ENCODE assay signal across 8 cellular contexts in the genomic region with DNA sequence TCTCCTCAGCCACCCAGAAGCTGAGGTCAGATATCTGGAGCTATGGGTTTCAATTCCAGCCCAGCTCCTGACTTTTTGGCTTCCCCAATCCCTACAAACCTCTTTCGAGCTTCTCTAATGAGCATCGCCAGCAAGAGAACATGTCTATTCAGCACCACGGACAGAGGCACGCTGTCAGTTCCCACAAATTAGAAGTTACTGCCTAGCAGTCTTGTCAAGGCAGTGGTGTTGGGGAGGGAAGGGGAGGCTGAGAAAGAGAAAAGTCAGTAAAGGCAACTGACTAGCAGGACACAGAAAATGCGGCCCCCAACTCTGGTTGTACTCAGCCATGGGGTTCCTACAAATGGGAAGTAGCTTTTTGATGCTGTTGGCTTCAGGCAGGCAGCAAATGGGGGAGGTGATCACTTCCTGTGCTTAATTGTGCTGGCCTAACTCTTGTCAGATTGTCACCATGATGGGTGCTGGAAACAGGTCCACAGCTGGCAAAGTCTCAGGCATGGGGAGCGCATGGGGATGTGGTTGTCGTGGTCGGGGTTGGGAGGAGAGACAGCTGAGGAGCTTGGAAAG.
A peak's percentile ranks its signal among the peaks of the same experiment; 100 is the strongest.
DNase-seq lines count a peak whose midpoint lies in the region; TF ChIP-seq lines count a peak whose summit lies in the region.

No MANE protein-coding gene starts in this region.

- in situ Hi-C loops in HAP-1 (cut with MboI; ENCODE audit: low sequenced_read_pairs), result no loop called here

- no peaks in the 10 kb centered on the region for H3K9me3 ChIP-seq in HAP-1
- no peaks in the 10 kb centered on the region for H3K9me3 ChIP-seq in WERI-Rb-1 (ENCODE audit: severe bottlenecking)
- H3K9me3 ChIP-seq in iPS DF 6.9 (ENCODE audit: control insufficient read depth, insufficient read depth, low read length), result no peaks in the 10 kb centered on the region

- intact Hi-C loops in dorsolateral prefrontal cortex (cut with DNase I), result no loop called here

- TF ChIP-seq CTCF in WERI-Rb-1 (IDR thresholded peaks at IDR 0.05; ENCODE audit: low read depth, low read length) (no peak), dorsolateral prefrontal cortex (IDR thresholded peaks at IDR 0.05 in 54 of 56, conservative IDR thresholded peaks at IDR 0.05 in 2 of 56; ENCODE audit: low read depth in 1 of 56, partially characterized antibody in 56 of 56) (no peak)

- no peaks in the 10 kb centered on the region for H3K4me1 ChIP-seq in HAP-1
- H3K4me1 ChIP-seq in iPS DF 6.9 (ENCODE audit: control insufficient read depth, insufficient read depth, low read length), result no peaks in the 10 kb centered on the region; the same call in 1 of the 2 replicates

- H3K27me3 ChIP-seq in HAP-1 (ENCODE audit: low read depth), result peaks cover under 1% of the 10 kb centered on the region; the same call in 1 of the 2 replicates
- H3K27me3 ChIP-seq in WERI-Rb-1 (ENCODE audit: insufficient read depth, low read depth, severe bottlenecking), result no peaks in the 10 kb centered on the region
- no peaks in the 10 kb centered on the region; the same call in 1 of the 2 replicates for H3K27me3 ChIP-seq in iPS DF 6.9 (ENCODE audit: control insufficient read depth, insufficient read depth, low read length)
- H3K27me3 ChIP-seq in dorsolateral prefrontal cortex, result no peaks in the 10 kb centered on the region

- no CpG with 5 or more reads among the region's 8 CpGs for WGBS in iPS DF 6.9 (ENCODE audit: insufficient coverage, insufficient read length)

- H3K27ac ChIP-seq in WERI-Rb-1 (peak overlapping the region; percentile 60), iPS DF 6.9 (ENCODE audit: low read length) (no peak overlapping the region), dorsolateral prefrontal cortex (no peak overlapping the region)

- H3K36me3 ChIP-seq in HAP-1 (replicated peaks) (no peaks in the 10 kb centered on the region), WERI-Rb-1 (no peaks in the 10 kb centered on the region), iPS DF 6.9 (ENCODE audit: control insufficient read depth, insufficient read depth, low read length) (no peaks in the 10 kb centered on the region)

- DNase-seq in AG08396 (ENCODE audit: low spot score), result peak; percentile 72
- DNase-seq in HAP-1 (ENCODE audit: low spot score in 2 of 2), result peak; percentile 21 to 71
- no peak for DNase-seq in WERI-Rb-1
- peak; percentile 43 for DNase-seq in iPS DF 6.9 (ENCODE audit: low read depth, low spot score)
- no peak for DNase-seq in NCI-H345 (lab: John Stamatoyannopoulos, UW)
- no peak for DNase-seq in NK-92 treated with Interleukin-12 subunit alpha and Interleukin-12 subunit beta, amount 100 ng/mL, for 24 hours (lab: John Stamatoyannopoulos, UW)
- no peak for DNase-seq in dorsolateral prefrontal cortex
- DNase-seq in activated gamma-delta T cell (lab: John Stamatoyannopoulos, UW), result no peak

- H3K4me3 ChIP-seq in HAP-1 (no peak overlapping the region), WERI-Rb-1 (ENCODE audit: low read depth, low read length) (no peak overlapping the region), iPS DF 6.9 (ENCODE audit: low read length) (no peak overlapping the region), dorsolateral prefrontal cortex (no peak overlapping the region)

Comparison
In these comparisons a context has a peak if more than half of its experiments do, and no peak if none do; other contexts are left out.
1. DNase-seq: peak in AG08396 (single experiment), HAP-1 (2 of 2) and iPS DF 6.9 (single experiment); none in WERI-Rb-1 (single experiment), NCI-H345 (single experiment), NK-92 treated with Interleukin-12 subunit alpha and Interleukin-12 subunit beta, amount 100 ng/mL, for 24 hours (single experiment), dorsolateral prefrontal cortex (0 of 10) and activated gamma-delta T cell (single experiment).